ENCODE assay signal across 19 cellular contexts in genomic region chr15:32646304-32646703, GRCh38. TPM values are rescaled to one million over a fixed set of nuclear protein-coding genes. Genes with fewer than 3 reads are reported as not detected.
DNase-seq lines count a peak whose midpoint lies in the region; ATAC-seq lines count a peak whose summit lies in the region.
"Had no signal": no experiment of that assay in that cellular context is flagged by ENCODE, and none has a peak within 500 bp of the region (broad histone marks: within the 10 kb centered on the region; RNA-seq: fewer than 3 reads in every experiment).

No MANE protein-coding gene starts in this region.

- H3K36me3 Mint-ChIP-seq in immature natural killer cell: no peaks in the 10 kb centered on the region

- H3K9me3 Mint-ChIP-seq in immature natural killer cell: no peaks in the 10 kb centered on the region
- H3K9me3 Mint-ChIP-seq: activated CD4-positive, alpha-beta memory T cell treated with anti-CD3 and anti-CD28 coated beads for 36 hours; activated naive CD8-positive, alpha-beta T cell treated with anti-CD3 and anti-CD28 coated beads, Interleukin-2, amount 50 U/mL, for 24 hours; endodermal cell; WTC11 had no signal

- no peak overlapping the region for H3K4me3 Mint-ChIP-seq in immature natural killer cell
- H3K4me3 Mint-ChIP-seq: activated CD4-positive, alpha-beta memory T cell treated with anti-CD3 and anti-CD28 coated beads for 36 hours; activated naive CD8-positive, alpha-beta T cell treated with anti-CD3 and anti-CD28 coated beads, Interleukin-2, amount 50 U/mL, for 24 hours; endodermal cell; WTC11 had no signal

- no peak overlapping the region for H3K27ac Mint-ChIP-seq in immature natural killer cell
- H3K27ac Mint-ChIP-seq: activated CD4-positive, alpha-beta memory T cell treated with anti-CD3 and anti-CD28 coated beads for 36 hours; activated naive CD8-positive, alpha-beta T cell treated with anti-CD3 and anti-CD28 coated beads, Interleukin-2, amount 50 U/mL, for 24 hours; endodermal cell; WTC11 had no signal

- H3K27me3 Mint-ChIP-seq in immature natural killer cell (ENCODE audit: low read depth in 3 of 3): peaks cover 0 to 2% (median 0%) of the 10 kb centered on the region in 3 donors
- H3K27me3 Mint-ChIP-seq: activated CD4-positive, alpha-beta memory T cell treated with anti-CD3 and anti-CD28 coated beads for 36 hours had no signal

- DNase-seq in COR-L47 (lab: John Stamatoyannopoulos, UW): peak; percentile 89
- DNase-seq in NCI-H128 (lab: John Stamatoyannopoulos, UW; ENCODE audit: unreplicated experiment): peak; percentile 15
- peak; percentile 88 for DNase-seq in NCI-H2227 (lab: John Stamatoyannopoulos, UW; ENCODE audit: unreplicated experiment)
- peak; percentile 86 for DNase-seq in NCI-H82 treated with DMSO at 0.1 percent for 48 hours (lab: John Stamatoyannopoulos, UW; ENCODE audit: unreplicated experiment)
- DNase-seq in immature natural killer cell: no peak
- no peak for DNase-seq in SKM-1 treated with dmso at 0.1 percent for 144 hours (lab: John Stamatoyannopoulos, UW; ENCODE audit: unreplicated experiment)
- DNase-seq in T-helper 9 cell: no peak
- DNase-seq: activated CD4-positive, alpha-beta memory T cell treated with anti-CD3 and anti-CD28 coated beads for 36 hours; activated effector memory CD4-positive, alpha-beta T cell treated with Interleukin-2 at 50 U/mL for 16 hours; activated naive CD8-positive, alpha-beta T cell treated with anti-CD3 and anti-CD28 coated beads, Interleukin-2, amount 50 U/mL, for 24 hours; C1 segment of cervical spinal cord; endodermal cell; esophagus squamous epithelium; gastrocnemius medialis; GOT3; hypothalamus; T1000 had no signal

- H3K4me1 Mint-ChIP-seq in immature natural killer cell: peaks cover under 1 to 1% of the 10 kb centered on the region in 2 donors
- H3K4me1 Mint-ChIP-seq: activated naive CD8-positive, alpha-beta T cell treated with anti-CD3 and anti-CD28 coated beads, Interleukin-2, amount 50 U/mL, for 24 hours had no signal

- no peak for ATAC-seq in GM19328 (IDR thresholded peaks at IDR 0.05; ENCODE audit: unreplicated experiment)
- ATAC-seq: activated naive CD8-positive, alpha-beta T cell treated with anti-CD3 and anti-CD28 coated beads, Interleukin-2, amount 50 U/mL, for 24 hours; gastrocnemius medialis; WTC11 had no signal

RNA-seq across cellular contexts. Expression of gene SCG5, which starts 4.8 kb away (rescaled TPM):
- under 1 TPM in 1 of 3 donors, not detected in 2; 0.45 TPM for polyA plus RNA-seq in immature natural killer cell

RNA-seq across cellular contexts. Expression of gene ARHGAP11A, which starts 31.0 kb away (rescaled TPM):
- polyA plus RNA-seq in immature natural killer cell: 1 to 10 TPM in 2 of 3 donors, under 1 TPM in 1; 0.58 to 5.1 (median 1.7) TPM

RNA-seq across cellular contexts. Expression of gene GOLGA8N, which starts 53.0 kb away (rescaled TPM):
- polyA plus RNA-seq in immature natural killer cell: 1 to 10 TPM; 1.6 to 7.6 (median 1.9) TPM

Comparison
In these comparisons a context has a peak if more than half of its experiments do, and no peak if none do; other contexts are left out.
1. DNase-seq: peak in COR-L47 (single experiment), NCI-H128 (single experiment), NCI-H2227 (single experiment) and NCI-H82 treated with DMSO at 0.1 percent for 48 hours (single experiment); none in immature natural killer cell (0 of 3), SKM-1 treated with dmso at 0.1 percent for 144 hours (single experiment) and T-helper 9 cell (single experiment).